Comparison of ENCODE assay signal across 7 cellular contexts in the genomic region with DNA sequence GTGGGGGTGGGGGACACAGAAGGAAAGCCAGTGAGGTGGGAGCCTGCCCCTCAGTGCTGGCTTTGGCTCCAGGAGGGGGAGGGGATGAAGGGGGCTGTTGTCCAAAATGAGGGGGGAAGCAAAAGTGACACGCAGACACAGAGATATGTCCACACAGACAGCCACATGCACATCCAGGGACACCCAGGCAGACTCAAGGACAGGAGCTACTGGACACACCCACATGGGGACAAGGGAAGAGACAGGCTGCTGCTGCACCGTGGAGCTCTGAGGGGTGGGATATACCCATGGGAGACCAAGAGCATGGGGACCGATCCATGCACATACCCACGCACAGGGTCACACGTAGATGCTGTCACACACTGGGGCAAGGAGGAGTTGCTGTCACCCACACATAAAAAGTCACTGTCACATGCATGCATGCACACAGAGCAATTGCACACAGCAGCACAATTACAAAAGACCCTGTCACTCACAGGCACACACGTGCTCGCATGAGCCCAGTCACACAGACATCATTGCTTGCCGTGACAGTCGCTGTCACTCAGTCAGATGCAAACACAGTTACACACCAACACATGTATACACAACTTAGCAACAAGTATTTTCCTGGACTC. TPM values are rescaled to one million over a fixed set of nuclear protein-coding genes. Genes with fewer than 3 reads are reported as not detected.
DNase-seq lines count a peak whose midpoint lies in the region; ATAC-seq lines count a peak whose summit lies in the region.
"Had no signal": no experiment of that assay in that cellular context is flagged by ENCODE, and none has a peak within 500 bp of the region (broad histone marks: within the 10 kb centered on the region; RNA-seq: fewer than 3 reads in every experiment).

No MANE protein-coding gene starts in this region.

- H2BK120ac ChIP-seq in neuronal stem cell (ENCODE audit: low read depth, low read length): no peak overlapping the region

- no peak overlapping the region; the same call in 1 of the 2 replicates for H3K4me3 ChIP-seq in Karpas-422 (ENCODE audit: low read length)
- peak overlapping the region; percentile 84 to 85 for H3K4me3 ChIP-seq in neuronal stem cell (ENCODE audit: low read length in 2 of 2)

- H2BK5ac ChIP-seq in neuronal stem cell (ENCODE audit: low read length): peak overlapping the region; percentile 88

- WGBS in neuronal stem cell (ENCODE audit: extremely low coverage in 2 of 2, insufficient read length in 2 of 2, insufficient replicate concordance in 1 of 2), 2 donors: no CpG with 5 or more reads among the region's 9 CpGs

- H3K23ac ChIP-seq in neuronal stem cell (ENCODE audit: low read depth, low read length, poor library complexity): peak overlapping the region; percentile 32

- H2AK5ac ChIP-seq in neuronal stem cell (ENCODE audit: low read depth, low read length): peak overlapping the region; percentile 76

- H3K79me1 ChIP-seq in neuronal stem cell (ENCODE audit: low read depth, low read length): no peaks in the 10 kb centered on the region

- H2AFZ ChIP-seq in Karpas-422 (ENCODE audit: low read length) (no peak overlapping the region), neuronal stem cell (ENCODE audit: low read length) (no peak overlapping the region)

- no peak overlapping the region for H2BK12ac ChIP-seq in neuronal stem cell (ENCODE audit: low read length)

- H3K9ac ChIP-seq in Karpas-422 (ENCODE audit: low read length): peak overlapping the region; percentile 75
- peak overlapping the region; percentile 95 for H3K9ac ChIP-seq in neuronal stem cell (ENCODE audit: low read depth, low read length, poor library complexity)

- H3K36me3 ChIP-seq in Karpas-422 (ENCODE audit: insufficient read depth, low read length) (no peaks in the 10 kb centered on the region), neuronal stem cell (replicated peaks in 1 of 2; ENCODE audit: control insufficient read depth in 2 of 2, insufficient read depth in 2 of 2, low read length in 2 of 2) (no peaks in the 10 kb centered on the region)

- H3K79me2 ChIP-seq in Karpas-422 (ENCODE audit: low read length): no peaks in the 10 kb centered on the region

- no peak overlapping the region for H3K14ac ChIP-seq in neuronal stem cell (ENCODE audit: low read length)

- H3K9me2 ChIP-seq in Karpas-422 (replicated peaks; ENCODE audit: insufficient read depth, low read length): no peaks in the 10 kb centered on the region

- no peaks in the 10 kb centered on the region for H3K9me3 ChIP-seq in Karpas-422 (ENCODE audit: low read length)
- no peaks in the 10 kb centered on the region for H3K9me3 ChIP-seq in neuronal stem cell (replicated peaks in 1 of 2; ENCODE audit: control insufficient read depth in 2 of 2, insufficient read depth in 1 of 2, low read depth in 1 of 2, low read length in 2 of 2)

- peak overlapping the region; percentile 16 for H3K18ac ChIP-seq in neuronal stem cell (ENCODE audit: low read length)

- no peak overlapping the region for H4K8ac ChIP-seq in neuronal stem cell (ENCODE audit: low read depth, low read length)

- H3K27ac ChIP-seq in Karpas-422 (ENCODE audit: low read length) (no peak overlapping the region), caudate nucleus (ENCODE audit: low read depth, low read length) (peak overlapping the region; percentile 99), neuronal stem cell (replicated peaks; ENCODE audit: low read length) (no peak overlapping the region)

- DNase-seq in Karpas-422 (peak; percentile 55), caudate nucleus (lab: John Stamatoyannopoulos, UW) (peak in 51 of 61 donors; percentile 24 to 93 (median 64)), neuronal stem cell (ENCODE audit: low spot score) (no peak), HT-29 (ENCODE audit: low spot score) (no peak)
- DNase-seq in stimulated activated CD8-positive, alpha-beta memory T cell treated with anti-CD3 and anti-CD28 coated beads, Interleukin-4, amount 100 ng/mL, for 48 hours: no peak

- H4K91ac ChIP-seq in neuronal stem cell (ENCODE audit: low read depth, low read length, poor library complexity): no peak overlapping the region

- H3K4ac ChIP-seq in neuronal stem cell (ENCODE audit: low read length): no peak overlapping the region

- peaks cover 32% of the 10 kb centered on the region for H3K4me1 ChIP-seq in Karpas-422 (ENCODE audit: low read length)
- peaks cover 41 to 52% of the 10 kb centered on the region in 2 donors for H3K4me1 ChIP-seq in neuronal stem cell (ENCODE audit: control insufficient read depth in 2 of 2, insufficient read depth in 1 of 2, low read depth in 1 of 2, low read length in 2 of 2)

- H4K20me1 ChIP-seq in Karpas-422 (ENCODE audit: insufficient read depth, low read depth, low read length): no peaks in the 10 kb centered on the region

- H3K4me2 ChIP-seq in Karpas-422 (ENCODE audit: low read depth, low read length, poor library complexity, severe bottlenecking) (peak overlapping the region; percentile 96), neuronal stem cell (ENCODE audit: insufficient read depth, low read length, poor library complexity, severe bottlenecking) (peak overlapping the region; percentile 91)

- H2BK15ac ChIP-seq in neuronal stem cell (ENCODE audit: low read length): no peak overlapping the region

- ATAC-seq in HG03457 (IDR thresholded peaks at IDR 0.05; ENCODE audit: unreplicated experiment): no peak

- 0 out of 2 replicates have a peak, but pooled peaks cover 7% of the 10 kb centered on the region for H3K27me3 ChIP-seq in Karpas-422 (ENCODE audit: low read length)
- peaks cover 0 to 5% (median 0%) of the 10 kb centered on the region in 3 experiments for H3K27me3 ChIP-seq in neuronal stem cell (ENCODE audit: control insufficient read depth in 3 of 3, insufficient read depth in 3 of 3, low read depth in 1 of 3, low read length in 3 of 3)

RNA-seq across cellular contexts. Expression of a gene that starts 1.3 kb away (rescaled TPM):
- total RNA-seq in Karpas-422 (2014; rRNA removed; shearing (Covaris generic); ENCODE audit: low replicate concordance): 1.7 and 2.5 TPM in 2 replicates
- 13.2 TPM for polyA plus RNA-seq in neuronal stem cell (2013, experiment 1 of 2)
- polyA plus RNA-seq in neuronal stem cell (2013, experiment 2 of 2): 13.2 TPM
- 31.1 and 33.2 TPM in 2 replicates for total RNA-seq in HT-29 (2014; rRNA removed; shearing (Covaris generic))

RNA-seq across cellular contexts. Expression of a gene that starts 9.8 kb away (rescaled TPM):
- 40.8 and 50.6 TPM in 2 replicates for total RNA-seq in Karpas-422 (2014; rRNA removed; shearing (Covaris generic); ENCODE audit: low replicate concordance)
- polyA plus RNA-seq in neuronal stem cell (2013, experiment 1 of 2): 61.9 TPM
- 61.2 TPM for polyA plus RNA-seq in neuronal stem cell (2013, experiment 2 of 2)
- total RNA-seq in HT-29 (2014; rRNA removed; shearing (Covaris generic)): 56.3 and 56.6 TPM in 2 replicates

RNA-seq across cellular contexts. Expression of a gene that starts 36.4 kb away (rescaled TPM):
- 0.65 and 0.67 TPM in 2 replicates for total RNA-seq in Karpas-422 (2014; rRNA removed; shearing (Covaris generic); ENCODE audit: low replicate concordance)
- 5.0 TPM for polyA plus RNA-seq in neuronal stem cell (2013, experiment 1 of 2)
- 4.8 TPM for polyA plus RNA-seq in neuronal stem cell (2013, experiment 2 of 2)
- 22.6 and 25.7 TPM in 2 replicates for total RNA-seq in HT-29 (2014; rRNA removed; shearing (Covaris generic))

RNA-seq across cellular contexts. Expression of a gene that starts 48.8 kb away (rescaled TPM):
- not detected in 2 replicates for total RNA-seq in Karpas-422 (2014; rRNA removed; shearing (Covaris generic); ENCODE audit: low replicate concordance)
- not detected for polyA plus RNA-seq in neuronal stem cell (2013, experiment 1 of 2)
- polyA plus RNA-seq in neuronal stem cell (2013, experiment 2 of 2): not detected
- not detected in 2 replicates for total RNA-seq in HT-29 (2014; rRNA removed; shearing (Covaris generic))
- total RNA-seq: T-helper 2 cell treated with Interferon-gamma antibody and Interleukin-4, amounts not matched to agents 100 ng/mL and 5 ng/mL, for 36 hours had no signal

RNA-seq across cellular contexts. Expression of a gene that starts 57.7 kb away (rescaled TPM):
- total RNA-seq in Karpas-422 (2014; rRNA removed; shearing (Covaris generic); ENCODE audit: low replicate concordance): 48.6 and 53.2 TPM in 2 replicates
- polyA plus RNA-seq in neuronal stem cell (2013, experiment 1 of 2): 106 TPM
- 110 TPM for polyA plus RNA-seq in neuronal stem cell (2013, experiment 2 of 2)
- 44.1 and 47.1 TPM in 2 replicates for total RNA-seq in HT-29 (2014; rRNA removed; shearing (Covaris generic))

Comparison
In these comparisons a context has a peak if more than half of its experiments do, and no peak if none do; other contexts are left out.
1. DNase-seq: peak in Karpas-422 (single experiment) and caudate nucleus (51 of 61); none in neuronal stem cell (single experiment), stimulated activated CD8-positive, alpha-beta memory T cell treated with anti-CD3 and anti-CD28 coated beads, Interleukin-4, amount 100 ng/mL, for 48 hours (single experiment) and HT-29 (single experiment).
2. RNA of a gene that starts 36.4 kb away (total RNA-seq): 22.6 to 25.7 TPM in HT-29; 0.65 to 0.67 TPM in Karpas-422; every median in the first group is over 10 times any median in the second.